3 cellular contexts compared by ENCODE assay signal in genomic region chr18:36131692-36132483, GRCh38.
TF ChIP-seq lines count a peak whose summit lies in the region.

No MANE protein-coding gene starts in this region.

TF ChIP-seq in SK-N-SH, 30 proteins besides CTCF, POLR2A, EP300 and RAD21:
- TF ChIP-seq NRF1 (IDR thresholded peaks at IDR 0.05; ENCODE audit: low read depth, low read length) (no peak), POLR2AphosphoS5 (IDR thresholded peaks at IDR 0.05; ENCODE audit: low read depth, low read length) (no peak), GABPA (IDR thresholded peaks at IDR 0.05; ENCODE audit: low read depth) (no peak), FOXJ3 (CRISPR knock-in tag; IDR thresholded peaks at IDR 0.05) (no peak), ZBTB33 (IDR thresholded peaks at IDR 0.05; ENCODE audit: borderline replicate concordance, low read depth) (no peak)

TF ChIP-seq in SK-N-SH treated with all-trans-retinoic acid at 6 μM for 48 hours, 23 proteins besides CTCF, POLR2A, EP300 and RAD21:
- TF ChIP-seq ZNF8 (CRISPR knock-in tag; IDR thresholded peaks at IDR 0.05) (no peak), GLIS3 (CRISPR knock-in tag; IDR thresholded peaks at IDR 0.05) (no peak), OSR1 (CRISPR knock-in tag; IDR thresholded peaks at IDR 0.05) (no peak), BACH2 (CRISPR knock-in tag; IDR thresholded peaks at IDR 0.05; ENCODE audit: borderline replicate concordance) (no peak), ZFP30 (CRISPR knock-in tag; IDR thresholded peaks at IDR 0.05) (no peak), CREB5 (CRISPR knock-in tag; IDR thresholded peaks at IDR 0.05; ENCODE audit: low read depth) (no peak), ISL1 (CRISPR knock-in tag; IDR thresholded peaks at IDR 0.05) (no peak)
TF ChIP-seq in SK-N-SH treated with all-trans-retinoic acid at 6 μM for 48 hours: peak in this region for 0.

TF ChIP-seq in endothelial cell of umbilical vein, 7 proteins besides CTCF, POLR2A, EP300 and RAD21:
- TF ChIP-seq POLR2AphosphoS5 (IDR thresholded peaks at IDR 0.05; ENCODE audit: insufficient read depth, low read depth, low read length) (no peak), MYC (IDR thresholded peaks at IDR 0.05; ENCODE audit: low read depth, low read length) (no peak), JUN (IDR thresholded peaks at IDR 0.05; ENCODE audit: borderline replicate concordance, insufficient read depth, insufficient read length, low read depth) (no peak), FOS (IDR thresholded peaks at IDR 0.05; ENCODE audit: borderline replicate concordance, insufficient read depth, low read length) (no peak), EZH2 (IDR thresholded peaks at IDR 0.05; ENCODE audit: borderline replicate concordance, low read depth, low read length, severe bottlenecking) (no peak), GATA2 (IDR thresholded peaks at IDR 0.05; ENCODE audit: insufficient read depth, insufficient read length, low read depth, low read length) (no peak), MAX (IDR thresholded peaks at IDR 0.05; ENCODE audit: insufficient read depth, insufficient read length) (no peak)
